Comparison of ENCODE assay signal across 8 cellular contexts in the genomic region with DNA sequence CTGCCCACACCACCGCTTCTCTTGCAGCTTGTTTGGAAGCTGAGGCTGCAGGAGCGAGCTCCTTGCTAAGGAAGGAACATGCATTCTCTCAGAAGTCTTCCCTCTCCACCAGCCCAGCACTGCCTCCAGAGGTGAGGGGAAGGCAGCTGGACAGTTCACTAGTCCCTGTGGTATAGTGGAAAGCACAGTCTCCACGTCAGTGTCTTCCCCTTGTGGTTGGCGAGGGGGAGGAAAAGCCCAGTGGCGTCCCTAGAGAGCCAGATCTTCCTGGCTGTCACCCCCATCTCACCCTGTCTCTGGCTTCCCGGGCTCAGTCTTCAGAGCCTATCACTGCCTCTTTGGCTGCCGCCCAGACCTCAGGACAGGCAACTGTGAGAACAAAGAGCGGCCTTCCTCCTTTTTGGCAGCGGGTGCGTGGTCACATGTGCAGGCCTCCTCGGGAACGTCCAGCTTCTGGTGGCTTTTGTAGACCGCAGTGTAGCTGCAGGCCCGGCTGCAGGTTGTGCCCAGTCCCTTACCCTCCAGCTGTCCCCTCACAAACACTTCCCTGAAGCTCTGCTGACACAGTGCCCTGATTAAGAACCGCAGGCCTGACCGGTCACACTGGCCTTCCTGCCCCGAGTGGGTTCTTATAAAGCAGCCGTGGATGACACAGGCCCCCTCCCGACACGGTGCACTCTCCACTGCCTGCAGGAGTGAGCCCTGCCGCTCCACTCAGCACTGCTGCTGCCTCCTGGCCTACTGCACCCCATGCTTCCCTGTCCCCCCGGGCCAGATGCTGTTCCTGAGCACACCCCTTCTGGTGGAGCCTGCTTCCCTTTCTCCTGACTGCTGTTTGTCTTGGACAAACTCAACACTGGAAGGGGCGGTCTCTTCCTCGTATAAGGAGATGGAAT.
DNase-seq lines count a peak whose midpoint lies in the region; ATAC-seq and TF ChIP-seq lines count a peak whose summit lies in the region.

No MANE protein-coding gene starts in this region.

- no peak for DNase-seq in CD4-positive, alpha-beta T cell
- DNase-seq in UCSD-AML1 (lab: John Stamatoyannopoulos, UW; ENCODE audit: unreplicated experiment) (peak; percentile 87), Right ventricle myocardium inferior (ENCODE audit: missing footprints) (peak; percentile 96), progenitor cell of endocrine pancreas (ENCODE audit: low spot score, unreplicated experiment) (no peak), COLO668 (lab: John Stamatoyannopoulos, UW; ENCODE audit: unreplicated experiment) (no peak)

- H3K4me3 Mint-ChIP-seq in CD4-positive, alpha-beta T cell = no peak overlapping the region
- no peak overlapping the region for H3K4me3 Mint-ChIP-seq in progenitor cell of endocrine pancreas (ENCODE audit: low read depth)

- peak overlapping the region; percentile 82 for H3K27ac Mint-ChIP-seq in CD4-positive, alpha-beta T cell
- H3K27ac Mint-ChIP-seq in progenitor cell of endocrine pancreas = peak overlapping the region; percentile 15

- POLR2A ChIA-PET in CD4-positive, alpha-beta T cell (lab: Charles Lee) = no interaction called here

- no peak for ATAC-seq in CD4-positive, alpha-beta T cell (ENCODE audit: poor library complexity)
- ATAC-seq in HG02759 (IDR thresholded peaks at IDR 0.05; ENCODE audit: unreplicated experiment) (peak; percentile 51), Right ventricle myocardium inferior (peak; percentile 89), GM18870 (IDR thresholded peaks at IDR 0.05; ENCODE audit: unreplicated experiment) (no peak)
- no peak for ATAC-seq in activated CD4-positive, CD25-positive, alpha-beta regulatory T cell treated with anti-CD3 and anti-CD28 coated beads, Interleukin-2, amount 50 U/mL, for 24 hours

- no peaks in the 10 kb centered on the region for H3K9me3 Mint-ChIP-seq in CD4-positive, alpha-beta T cell
- H3K9me3 Mint-ChIP-seq in progenitor cell of endocrine pancreas (ENCODE audit: low read depth) = no peaks in the 10 kb centered on the region

- CTCF ChIA-PET in CD4-positive, alpha-beta T cell (lab: Charles Lee) = no interaction called here

- TF ChIP-seq CTCF in CD4-positive, alpha-beta T cell (IDR thresholded peaks at IDR 0.05) = no peak
- TF ChIP-seq CTCF in progenitor cell of endocrine pancreas (IDR thresholded peaks at IDR 0.05; ENCODE audit: unreplicated experiment) = no peak

- no peak overlapping the region for H3K27ac ChIP-seq in CD4-positive, alpha-beta T cell (ENCODE audit: low read depth, low read length)

- H3K27me3 Mint-ChIP-seq in CD4-positive, alpha-beta T cell = no peaks in the 10 kb centered on the region
- no peaks in the 10 kb centered on the region for H3K27me3 Mint-ChIP-seq in progenitor cell of endocrine pancreas

- H3K27me3 ChIP-seq in CD4-positive, alpha-beta T cell (ENCODE audit: control insufficient read depth, insufficient read depth, low read length) = no peaks in the 10 kb centered on the region

- H3K9me3 ChIP-seq in CD4-positive, alpha-beta T cell (ENCODE audit: control insufficient read depth, low read length) = no peaks in the 10 kb centered on the region

- H3K36me3 Mint-ChIP-seq in CD4-positive, alpha-beta T cell (ENCODE audit: low read depth) = peaks cover 50% of the 10 kb centered on the region
- peaks cover 6% of the 10 kb centered on the region for H3K36me3 Mint-ChIP-seq in progenitor cell of endocrine pancreas (ENCODE audit: insufficient read depth)

- peaks cover 66% of the 10 kb centered on the region for H3K4me1 Mint-ChIP-seq in CD4-positive, alpha-beta T cell (ENCODE audit: low read depth)
- H3K4me1 Mint-ChIP-seq in progenitor cell of endocrine pancreas (ENCODE audit: low read depth) = peaks cover 8% of the 10 kb centered on the region

- intact Hi-C loops in CD4-positive, alpha-beta T cell (cut with DNase I, micrococcal nuclease) = no loop called here
- intact Hi-C loops in Right ventricle myocardium inferior (cut with DNase I) = loop anchor here (2.0 kb wide), 1 partner anchor 15 kb away; no protein-coding TSS in a partner anchor

Comparison
In these comparisons a context has a peak if more than half of its experiments do, and no peak if none do; other contexts are left out.
1. ATAC-seq: peak in HG02759 (single experiment) and Right ventricle myocardium inferior (single experiment); none in CD4-positive, alpha-beta T cell (single experiment), GM18870 (single experiment) and activated CD4-positive, CD25-positive, alpha-beta regulatory T cell treated with anti-CD3 and anti-CD28 coated beads, Interleukin-2, amount 50 U/mL, for 24 hours (0 of 2).
2. DNase-seq: peak in UCSD-AML1 (single experiment) and Right ventricle myocardium inferior (single experiment); none in CD4-positive, alpha-beta T cell (0 of 10), progenitor cell of endocrine pancreas (single experiment) and COLO668 (single experiment).